Comparison of ENCODE assay signal across 2 cellular contexts in genomic region chr2:170824526-170825015, GRCh38.
TF ChIP-seq lines count a peak whose summit lies in the region.

No MANE protein-coding gene starts in this region.

TF ChIP-seq in WTC11, 78 proteins besides CTCF, POLR2A, EP300 and RAD21:
- no peak for TF ChIP-seq CREB1 (CRISPR knock-in tag; IDR thresholded peaks at IDR 0.05)
- TF ChIP-seq CBFB (CRISPR knock-in tag; IDR thresholded peaks at IDR 0.05; ENCODE audit: low read depth) = no peak
- no peak for TF ChIP-seq NFYB (CRISPR knock-in tag; conservative IDR thresholded peaks at IDR 0.05; ENCODE audit: low read depth)

TF ChIP-seq in SK-N-SH, 30 proteins besides CTCF, POLR2A, EP300 and RAD21:
- TF ChIP-seq CHD2 (IDR thresholded peaks at IDR 0.05; ENCODE audit: low read length, partially characterized antibody) = no peak
- no peak for TF ChIP-seq REST (IDR thresholded peaks at IDR 0.05; ENCODE audit: low read depth, low read length)
- no peak for TF ChIP-seq MAX (IDR thresholded peaks at IDR 0.05; ENCODE audit: low read depth)
- TF ChIP-seq GATA2 (CRISPR knock-in tag; IDR thresholded peaks at IDR 0.05) = no peak
- no peak for TF ChIP-seq POLR2AphosphoS5 (IDR thresholded peaks at IDR 0.05; ENCODE audit: low read depth, low read length)
- TF ChIP-seq MEF2A (IDR thresholded peaks at IDR 0.05; ENCODE audit: borderline replicate concordance, low read depth) = no peak
- TF ChIP-seq TCF12 (IDR thresholded peaks at IDR 0.05) = no peak
- TF ChIP-seq IRF3 (IDR thresholded peaks at IDR 0.05; ENCODE audit: low read depth, low read length) = no peak
- no peak for TF ChIP-seq RXRA (IDR thresholded peaks at IDR 0.05; ENCODE audit: borderline replicate concordance, low read depth)
- TF ChIP-seq ELF1 (IDR thresholded peaks at IDR 0.05) = no peak
- no peak for TF ChIP-seq FOXM1 (IDR thresholded peaks at IDR 0.05; ENCODE audit: low read depth)
- no peak for TF ChIP-seq FOSL2 (IDR thresholded peaks at IDR 0.05; ENCODE audit: borderline replicate concordance, low read depth)
- no peak for TF ChIP-seq TEAD4 (IDR thresholded peaks at IDR 0.05; ENCODE audit: borderline replicate concordance, insufficient read depth)
- no peak for TF ChIP-seq NFIC (IDR thresholded peaks at IDR 0.05; ENCODE audit: borderline replicate concordance)
- TF ChIP-seq PBX3 (IDR thresholded peaks at IDR 0.05) = no peak
- no peak for TF ChIP-seq RFX5 (IDR thresholded peaks at IDR 0.05; ENCODE audit: low read length)
- no peak for TF ChIP-seq MXI1 (IDR thresholded peaks at IDR 0.05; ENCODE audit: low read depth, low read length)
- TF ChIP-seq USF2 (IDR thresholded peaks at IDR 0.05; ENCODE audit: borderline replicate concordance, low read depth, low read length) = no peak
- no peak for TF ChIP-seq EZH2phosphoT487 (IDR thresholded peaks at IDR 0.05; ENCODE audit: borderline replicate concordance, low read depth)
- TF ChIP-seq USF1 (IDR thresholded peaks at IDR 0.05; ENCODE audit: borderline replicate concordance, low read depth) = no peak
